ENCODE assay signal across 8 cellular contexts in the genomic region with DNA sequence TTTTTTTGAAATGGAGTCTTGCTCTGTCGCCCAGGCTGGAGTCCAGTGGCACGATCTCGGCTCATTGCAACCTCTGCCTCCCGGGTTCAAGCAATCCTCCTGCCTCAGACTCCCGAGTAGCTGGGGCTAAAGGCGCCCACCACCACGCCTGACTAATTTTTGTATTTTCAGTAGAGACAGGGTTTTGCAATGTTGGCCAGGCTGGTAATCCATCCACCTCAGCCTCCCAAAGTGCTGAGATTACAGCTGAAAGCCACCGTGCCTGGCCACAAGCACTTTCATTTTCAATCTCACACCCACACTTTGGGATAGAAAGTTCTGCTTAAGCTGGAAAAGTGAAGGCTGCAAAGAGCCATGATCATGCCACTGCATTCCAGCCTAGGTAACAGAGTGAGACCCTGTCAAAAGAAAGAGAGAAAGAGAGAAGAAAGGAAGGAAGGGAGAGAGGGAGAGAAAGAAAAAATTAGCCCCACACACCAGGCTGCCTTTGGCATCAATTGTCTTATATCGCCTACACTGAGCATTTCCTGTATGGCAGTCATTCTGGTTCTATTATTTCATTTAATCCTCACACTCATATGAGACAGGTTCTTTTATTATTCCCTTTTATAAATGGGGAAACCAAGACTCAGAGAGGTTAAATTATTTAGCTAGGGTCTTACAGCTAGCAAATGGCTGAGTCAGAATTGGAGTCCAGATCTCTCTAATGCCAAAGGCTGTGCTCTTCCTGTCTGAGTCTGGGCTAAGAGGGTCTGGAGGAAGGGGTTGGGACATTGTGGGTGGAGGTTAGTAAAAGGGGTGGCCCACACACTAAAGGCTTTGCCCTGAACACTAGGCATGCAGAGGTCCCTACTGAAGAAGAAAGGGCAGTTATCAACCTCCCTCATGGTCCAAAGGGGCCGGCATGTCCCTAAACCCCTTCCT. TPM values are rescaled to one million over a fixed set of nuclear protein-coding genes. Genes with fewer than 3 reads are reported as not detected.
DNase-seq lines count a peak whose midpoint lies in the region; ATAC-seq lines count a peak whose summit lies in the region.

No MANE protein-coding gene starts in this region.

- H3K27me3 Mint-ChIP-seq in activated CD8-positive, alpha-beta memory T cell treated with anti-CD3 and anti-CD28 coated beads, Interleukin-2, amount 10 ng/mL, durations not matched to agents 7 days and 5 days, result peaks cover 34% of the 10 kb centered on the region
- H3K27me3 Mint-ChIP-seq in central memory CD8-positive, alpha-beta T cell, result peaks cover 34% of the 10 kb centered on the region

- H3K27ac Mint-ChIP-seq in activated CD8-positive, alpha-beta memory T cell treated with anti-CD3 and anti-CD28 coated beads, Interleukin-2, amount 10 ng/mL, durations not matched to agents 7 days and 5 days, result no peak overlapping the region
- peak overlapping the region; percentile 69 for H3K27ac Mint-ChIP-seq in central memory CD8-positive, alpha-beta T cell (ENCODE audit: low read depth)

- no peak overlapping the region for H3K4me3 Mint-ChIP-seq in activated CD8-positive, alpha-beta memory T cell treated with anti-CD3 and anti-CD28 coated beads, Interleukin-2, amount 10 ng/mL, durations not matched to agents 7 days and 5 days
- peak overlapping the region; percentile 80 for H3K4me3 Mint-ChIP-seq in central memory CD8-positive, alpha-beta T cell

- ATAC-seq in activated CD8-positive, alpha-beta memory T cell treated with anti-CD3 and anti-CD28 coated beads, Interleukin-2, amount 10 ng/mL, durations not matched to agents 7 days and 5 days, result no peak
- ATAC-seq in HG03095 (IDR thresholded peaks at IDR 0.05; ENCODE audit: unreplicated experiment) (peak; percentile 69), HG02588 (IDR thresholded peaks at IDR 0.05; ENCODE audit: unreplicated experiment) (no peak), GM18519 (IDR thresholded peaks at IDR 0.05; ENCODE audit: low FRiP score, unreplicated experiment) (no peak)
- ATAC-seq in central memory CD8-positive, alpha-beta T cell (replicated peaks; ENCODE audit: extremely low read depth, poor library complexity, severe bottlenecking), result peak; percentile 69

- H3K36me3 Mint-ChIP-seq in activated CD8-positive, alpha-beta memory T cell treated with anti-CD3 and anti-CD28 coated beads, Interleukin-2, amount 10 ng/mL, durations not matched to agents 7 days and 5 days, result no peaks in the 10 kb centered on the region
- no peaks in the 10 kb centered on the region for H3K36me3 Mint-ChIP-seq in central memory CD8-positive, alpha-beta T cell (ENCODE audit: insufficient read depth)

- peaks cover 10% of the 10 kb centered on the region for H3K4me1 Mint-ChIP-seq in activated CD8-positive, alpha-beta memory T cell treated with anti-CD3 and anti-CD28 coated beads, Interleukin-2, amount 10 ng/mL, durations not matched to agents 7 days and 5 days
- H3K4me1 Mint-ChIP-seq in central memory CD8-positive, alpha-beta T cell, result peaks cover 39% of the 10 kb centered on the region

- peaks cover 5% of the 10 kb centered on the region for H3K9me3 Mint-ChIP-seq in activated CD8-positive, alpha-beta memory T cell treated with anti-CD3 and anti-CD28 coated beads, Interleukin-2, amount 10 ng/mL, durations not matched to agents 7 days and 5 days (ENCODE audit: low read depth)
- H3K9me3 Mint-ChIP-seq in central memory CD8-positive, alpha-beta T cell, result no peaks in the 10 kb centered on the region

- DNase-seq in activated CD8-positive, alpha-beta memory T cell treated with anti-CD3 and anti-CD28 coated beads, Interleukin-2, amount 10 ng/mL, durations not matched to agents 7 days and 5 days, result peak; percentile 41
- DNase-seq in activated CD8-positive, alpha-beta memory T cell treated with anti-CD3 and anti-CD28 coated beads for 24 hours, result no peak
- DNase-seq in central memory CD8-positive, alpha-beta T cell (ENCODE audit: low spot score in 2 of 2), result no peak
- DNase-seq in stimulated activated CD4-positive, alpha-beta T cell treated with anti-CD3 and anti-CD28 coated beads, Interleukin-4, amount 100 ng/mL, for 24 hours, result peak; percentile 8
- no peak for DNase-seq in NAMALWA (ENCODE audit: low spot score)

- CTCF ChIA-PET in activated CD8-positive, alpha-beta memory T cell treated with anti-CD3 and anti-CD28 coated beads, Interleukin-2, amount 10 ng/mL, durations not matched to agents 7 days and 5 days (lab: Charles Lee), result interaction anchor here (0.6 kb wide), 1 partner anchor 216 kb away, joined by 3 read pairs; no protein-coding TSS in a partner anchor

RNA-seq across cellular contexts. Expression of a gene that starts 37.9 kb away (rescaled TPM):
- not detected for total RNA-seq in activated CD8-positive, alpha-beta memory T cell treated with anti-CD3 and anti-CD28 coated beads, Interleukin-2, amount 10 ng/mL, durations not matched to agents 7 days and 5 days

Comparison
In these comparisons a context has a peak if more than half of its experiments do, and no peak if none do; other contexts are left out.
1. DNase-seq: peak in activated CD8-positive, alpha-beta memory T cell treated with anti-CD3 and anti-CD28 coated beads, Interleukin-2, amount 10 ng/mL, durations not matched to agents 7 days and 5 days (single experiment) and stimulated activated CD4-positive, alpha-beta T cell treated with anti-CD3 and anti-CD28 coated beads, Interleukin-4, amount 100 ng/mL, for 24 hours (single experiment); none in activated CD8-positive, alpha-beta memory T cell treated with anti-CD3 and anti-CD28 coated beads for 24 hours (single experiment), central memory CD8-positive, alpha-beta T cell (0 of 2) and NAMALWA (single experiment).
2. ATAC-seq: peak in HG03095 (single experiment) and central memory CD8-positive, alpha-beta T cell (single experiment); none in activated CD8-positive, alpha-beta memory T cell treated with anti-CD3 and anti-CD28 coated beads, Interleukin-2, amount 10 ng/mL, durations not matched to agents 7 days and 5 days (single experiment), HG02588 (single experiment) and GM18519 (single experiment).